16 cellular contexts compared by ENCODE assay signal in genomic region chr14:103886304-103887169, GRCh38. TPM values are rescaled to one million over a fixed set of nuclear protein-coding genes. Genes with fewer than 3 reads are reported as not detected.
DNase-seq lines count a peak whose midpoint lies in the region; ATAC-seq and TF ChIP-seq lines count a peak whose summit lies in the region.
"Had no signal": no experiment of that assay in that cellular context is flagged by ENCODE, and none has a peak within 500 bp of the region (broad histone marks: within the 10 kb centered on the region; RNA-seq: fewer than 3 reads in every experiment).

No MANE protein-coding gene starts in this region.

- H3K4me2 ChIP-seq in BLaER1 treated with 17β-estradiol and CSF1 and Interleukin-3, amounts not matched to agents 10 nM and 100 nM: peak overlapping the region; percentile 74 to 92 (median 87)

- H4K20me1 ChIP-seq in BLaER1 treated with 17β-estradiol and CSF1 and Interleukin-3, amounts not matched to agents 10 nM and 100 nM: no peaks in the 10 kb centered on the region; a peak in 1 of 22 replicates

- peaks cover 63 to 96% (median 85%) of the 10 kb centered on the region in 10 experiments for H3K4me1 ChIP-seq in BLaER1 treated with 17β-estradiol and CSF1 and Interleukin-3, amounts not matched to agents 10 nM and 100 nM
- H3K4me1 ChIP-seq in ovary (ENCODE audit: insufficient read depth): peaks cover 25% of the 10 kb centered on the region
- peaks cover 20 to 60% (median 47%) of the 10 kb centered on the region in 4 donors for H3K4me1 ChIP-seq in transverse colon
- H3K4me1 ChIP-seq in upper lobe of left lung: peaks cover 17 to 47% (median 27%) of the 10 kb centered on the region in 4 donors

- H3K9me3 ChIP-seq in BLaER1 treated with 17β-estradiol and CSF1 and Interleukin-3, amounts not matched to agents 10 nM and 100 nM (replicated peaks in 1 of 11): no peaks in the 10 kb centered on the region
- no peaks in the 10 kb centered on the region for H3K9me3 ChIP-seq in ovary
- no peaks in the 10 kb centered on the region for H3K9me3 ChIP-seq in transverse colon
- no peaks in the 10 kb centered on the region for H3K9me3 ChIP-seq in upper lobe of left lung
- H3K9me3 ChIP-seq: adrenal gland, esophagus squamous epithelium, left lung had no signal

- in situ Hi-C loops in transverse colon (cut with MboI; ENCODE audit: low pct_ligation_motif_present in 1 of 4, low pct_unique_long_range_greater_than_20kb in 1 of 4, low sequenced_read_pairs in 3 of 4): no loop called here

- peak overlapping the region in 10 of 11 experiments; percentile 15 to 77 (median 66); a peak in 19 of 22 replicates for H3K27ac ChIP-seq in BLaER1 treated with 17β-estradiol and CSF1 and Interleukin-3, amounts not matched to agents 10 nM and 100 nM
- H3K27ac ChIP-seq in ovary: no peak overlapping the region
- H3K27ac ChIP-seq in transverse colon: no peak overlapping the region
- no peak overlapping the region for H3K27ac ChIP-seq in upper lobe of left lung
- H3K27ac ChIP-seq: adrenal gland, esophagus squamous epithelium, left lung had no signal

- peak in 2 of 3 donors; percentile 21 to 53 for TF ChIP-seq CTCF in ovary (IDR thresholded peaks at IDR 0.05)
- no peak for TF ChIP-seq CTCF in transverse colon (IDR thresholded peaks at IDR 0.05)
- no peak for TF ChIP-seq CTCF in upper lobe of left lung (IDR thresholded peaks at IDR 0.05)

- H3K36me3 ChIP-seq in BLaER1 treated with 17β-estradiol and CSF1 and Interleukin-3, amounts not matched to agents 10 nM and 100 nM: no peaks in the 10 kb centered on the region
- H3K36me3 ChIP-seq in ovary (no peaks in the 10 kb centered on the region), transverse colon (no peaks in the 10 kb centered on the region), upper lobe of left lung (no peaks in the 10 kb centered on the region)
- H3K36me3 ChIP-seq: adrenal gland, esophagus squamous epithelium, left lung had no signal

- DNase-seq in amniotic epithelial cell (ENCODE audit: low read depth): peak; percentile 47
- DNase-seq in head of caudate nucleus: peak in 37 of 42 donors; percentile 10 to 78 (median 53)
- DNase-seq in ovary: peak in 3 of 5 donors; percentile 57 to 65 (median 65)
- no peak for DNase-seq in stimulated activated naive CD4-positive, alpha-beta T cell treated with Interleukin-2 at 50 U/mL for 16 hours (lab: John Stamatoyannopoulos, UW)
- no peak for DNase-seq in transverse colon
- DNase-seq in upper lobe of left lung: no peak
- DNase-seq: activated T-cell treated with anti-CD3 and anti-CD28 coated beads, Interleukin-2, amount 50 U/mL, for 48 hours; adrenal gland; esophagus squamous epithelium; left lung; NCI-H226; stimulated activated CD4-positive, alpha-beta T cell treated with anti-CD3 and anti-CD28 coated beads, Interleukin-4, amount 100 ng/mL, for 4 hours had no signal

- H3K9ac ChIP-seq in BLaER1 treated with 17β-estradiol and CSF1 and Interleukin-3, amounts not matched to agents 10 nM and 100 nM: peak overlapping the region in 9 of 11 experiments; percentile 29 to 69 (median 55); a peak in 17 of 22 replicates

- no peaks in the 10 kb centered on the region for H3K27me3 ChIP-seq in BLaER1 treated with 17β-estradiol and CSF1 and Interleukin-3, amounts not matched to agents 10 nM and 100 nM
- no peaks in the 10 kb centered on the region for H3K27me3 ChIP-seq in ovary
- H3K27me3 ChIP-seq in transverse colon: no peaks in the 10 kb centered on the region
- H3K27me3 ChIP-seq in upper lobe of left lung: no peaks in the 10 kb centered on the region
- H3K27me3 ChIP-seq: adrenal gland, esophagus squamous epithelium, left lung had no signal

- ATAC-seq in HG03520 (IDR thresholded peaks at IDR 0.05; ENCODE audit: unreplicated experiment) (no peak), upper lobe of left lung (ENCODE audit: low FRiP score in 2 of 2) (no peak)
- ATAC-seq: left lung had no signal

- WGBS in ovary, 3 donors: 36 to 42% (median 38%) methylated on average over 27 of the region's 27 CpGs
- WGBS in transverse colon (ENCODE audit: low coverage in 1 of 2), 2 donors: 85 to 90% methylated on average over 4 to 27 of the region's 27 CpGs
- WGBS in upper lobe of left lung, 2 donors: 76 to 78% methylated on average over 24 to 27 of the region's 27 CpGs

- intact Hi-C loops in head of caudate nucleus (cut with DNase I) (no loop called here), ovary (cut with DNase I) (no loop called here), transverse colon (cut with DNase I; ENCODE audit: low total_unique reads) (no loop called here)

- TF ChIP-seq POLR2A in ovary (IDR thresholded peaks at IDR 0.05) (no peak), transverse colon (IDR thresholded peaks at IDR 0.05) (no peak), upper lobe of left lung (IDR thresholded peaks at IDR 0.05) (no peak)

- TF ChIP-seq EP300 in ovary (IDR thresholded peaks at IDR 0.05): no peak
- TF ChIP-seq EP300 in transverse colon (IDR thresholded peaks at IDR 0.05; ENCODE audit: low read depth): no peak
- TF ChIP-seq EP300 in upper lobe of left lung (IDR thresholded peaks at IDR 0.05): no peak

- H3K4me3 ChIP-seq in BLaER1 treated with 17β-estradiol and CSF1 and Interleukin-3, amounts not matched to agents 10 nM and 100 nM: peak overlapping the region in 1 of 10 experiments; percentile 14; a peak in 1 of 20 replicates
- no peak overlapping the region for H3K4me3 ChIP-seq in ovary
- H3K4me3 ChIP-seq in transverse colon: no peak overlapping the region
- no peak overlapping the region for H3K4me3 ChIP-seq in upper lobe of left lung
- H3K4me3 ChIP-seq: adrenal gland, esophagus squamous epithelium, left lung had no signal

RNA-seq across cellular contexts. Expression of gene PPP1R13B, which starts 39.2 kb away (rescaled TPM):
- total RNA-seq in ovary (10 to 100 TPM; 15.0 to 64.8 (median 48.7) TPM), transverse colon (100 to 1,000 TPM in 1 of 4 donors, 10 to 100 TPM in 3; 31.0 to 109 (median 42.0) TPM), upper lobe of left lung (100 to 1,000 TPM in 1 of 6 donors, 10 to 100 TPM in 5; 37.0 to 117 (median 71.1) TPM)
- 10 to 100 TPM; 17.9 to 27.5 TPM for polyA plus RNA-seq in ovary

RNA-seq across cellular contexts. Expression of gene TDRD9, which starts 41.7 kb away (rescaled TPM):
- total RNA-seq in ovary (1 to 10 TPM in 2 of 7 donors, under 1 TPM in 5; 0.45 to 5.1 (median 0.83) TPM), transverse colon (under 1 TPM in 2 of 4 donors, not detected in 2; 0.55 to 0.79 TPM), upper lobe of left lung (1 to 10 TPM; 3.1 to 7.9 (median 5.1) TPM)
- polyA plus RNA-seq in ovary: 1 to 10 TPM in 1 of 2 donors, under 1 TPM in 1; 0.23 to 1.1 TPM
- total RNA-seq: SK-MEL-5 had no signal

RNA-seq across cellular contexts. Expression of gene RD3L, which starts 55.8 kb away (rescaled TPM):
- not detected for total RNA-seq in ovary
- not detected for polyA plus RNA-seq in ovary
- not detected for total RNA-seq in transverse colon
- not detected for total RNA-seq in upper lobe of left lung
- total RNA-seq: adrenal gland, esophagus squamous epithelium, left lung, SK-MEL-5, urinary bladder had no signal
- polyA plus RNA-seq: adrenal gland had no signal

Comparison
In these comparisons a context has a peak if more than half of its experiments do, and no peak if none do; other contexts are left out.
1. H3K27ac ChIP-seq: peak in BLaER1 treated with 17β-estradiol and CSF1 and Interleukin-3, amounts not matched to agents 10 nM and 100 nM (10 of 11); none in ovary (0 of 2), transverse colon (0 of 4) and upper lobe of left lung (0 of 4).
2. DNase-seq: peak in amniotic epithelial cell (single experiment), head of caudate nucleus (37 of 42) and ovary (3 of 5); none in stimulated activated naive CD4-positive, alpha-beta T cell treated with Interleukin-2 at 50 U/mL for 16 hours (single experiment), transverse colon (single experiment) and upper lobe of left lung (0 of 2).
3. CTCF ChIP-seq: peak in ovary (2 of 3); none in transverse colon (0 of 5) and upper lobe of left lung (0 of 6).